ENCODE assay signal across 8 cellular contexts in genomic region chr17:32519769-32520701, GRCh38. TPM values are rescaled to one million over a fixed set of nuclear protein-coding genes. Genes with fewer than 3 reads are reported as not detected.
A peak's percentile ranks its signal among the peaks of the same experiment; 100 is the strongest.
DNase-seq lines count a peak whose midpoint lies in the region; ATAC-seq and FAIRE-seq lines count a peak whose summit lies in the region.

No MANE protein-coding gene starts in this region.

- DNase-seq in NCI-H524 (lab: John Stamatoyannopoulos, UW) (peak; percentile 41 to 55), NCI-H524 treated with DMSO at 0.1 percent for 48 hours (lab: John Stamatoyannopoulos, UW) (no peak), SK-N-DZ (ENCODE audit: low spot score) (peak; percentile 44), caudate nucleus (lab: John Stamatoyannopoulos, UW) (peak in 28 of 61 donors; percentile 13 to 73 (median 46)), left lobe of liver (ENCODE audit: low spot score) (no peak), MV-4-11 (lab: John Stamatoyannopoulos, UW) (no peak), RCC 7860 (ENCODE audit: low spot score) (no peak)
- DNase-seq in stimulated activated naive CD4-positive, alpha-beta T cell treated with Interleukin-2 at 50 U/mL for 16 hours (lab: John Stamatoyannopoulos, UW), result peak; percentile 58

- H3K27ac ChIP-seq in caudate nucleus (ENCODE audit: low read depth, low read length), result peak overlapping the region; percentile 87

- FAIRE-seq in RCC 7860 (lab: Jason Lieb, UNC), result no peak

- ATAC-seq in left lobe of liver, result peak; percentile 54

RNA-seq across cellular contexts. Expression of gene CDK5R1, which starts 33.2 kb away (rescaled TPM):
- polyA plus RNA-seq in SK-N-DZ (2014; cell fraction: cytosol; rRNA removed), result 21.6 and 23.7 TPM in 2 replicates
- 20.3 and 21.7 TPM in 2 replicates for polyA plus RNA-seq in SK-N-DZ (2014; cell fraction: nucleus; rRNA removed)
- total RNA-seq in left lobe of liver, result 0.68 TPM

Comparison
In these comparisons a context has a peak if more than half of its experiments do, and no peak if none do; other contexts are left out.
1. DNase-seq: peak in NCI-H524 (2 of 2), SK-N-DZ (single experiment) and stimulated activated naive CD4-positive, alpha-beta T cell treated with Interleukin-2 at 50 U/mL for 16 hours (single experiment); none in NCI-H524 treated with DMSO at 0.1 percent for 48 hours (single experiment), left lobe of liver (single experiment), MV-4-11 (single experiment) and RCC 7860 (single experiment).